10 cellular contexts compared by ENCODE assay signal in genomic region chr10:91164520-91165065, GRCh38. TPM values are rescaled to one million over a fixed set of nuclear protein-coding genes. Genes with fewer than 3 reads are reported as not detected.
DNase-seq lines count a peak whose midpoint lies in the region; ATAC-seq and TF ChIP-seq lines count a peak whose summit lies in the region.
"Had no signal": no experiment of that assay in that cellular context is flagged by ENCODE, and none has a peak within 500 bp of the region (broad histone marks: within the 10 kb centered on the region; RNA-seq: fewer than 3 reads in every experiment).

No MANE protein-coding gene starts in this region.

- peak overlapping the region; percentile 71 for H3K4me3 ChIP-seq in astrocyte of the cerebellum (ENCODE audit: low read depth, low read length)
- peak overlapping the region in 2 of 3 donors; percentile 77 to 94 for H3K4me3 ChIP-seq in liver (ENCODE audit: low read depth in 1 of 3, low read length in 3 of 3)

- WGBS in liver, result 83% methylated on average over 7 of the region's 7 CpGs

- H3K4me1 Mint-ChIP-seq in activated CD4-positive, alpha-beta T cell treated with anti-CD3 and anti-CD28 coated beads, Interleukin-2, amount 10 ng/mL, durations not matched to agents 24 days and 14 days, result peaks cover 33% of the 10 kb centered on the region

- H3K27me3 ChIP-seq in liver (ENCODE audit: control insufficient read depth in 4 of 4, insufficient read depth in 4 of 4, low read length in 3 of 4), result no peaks in the 10 kb centered on the region

- H3K27ac ChIP-seq in liver (ENCODE audit: low read depth in 1 of 2, low read length in 2 of 2), result peak overlapping the region; percentile 96 to 99

- H3K36me3 Mint-ChIP-seq in activated CD4-positive, alpha-beta T cell treated with anti-CD3 and anti-CD28 coated beads, Interleukin-2, amount 10 ng/mL, durations not matched to agents 24 days and 14 days (ENCODE audit: low read depth), result peaks cover 20% of the 10 kb centered on the region

- peak overlapping the region; percentile 92 for H3K27ac Mint-ChIP-seq in activated CD4-positive, alpha-beta T cell treated with anti-CD3 and anti-CD28 coated beads, Interleukin-2, amount 10 ng/mL, durations not matched to agents 24 days and 14 days

- in situ Hi-C loops in astrocyte of the cerebellum (cut with HindIII; ENCODE audit: low sequenced_read_pairs), result no loop called here

- TF ChIP-seq RAD21 in liver (IDR thresholded peaks at IDR 0.05), result no peak

- no peaks in the 10 kb centered on the region for H3K36me3 ChIP-seq in liver (ENCODE audit: control insufficient read depth in 4 of 4, insufficient read depth in 3 of 4, low read depth in 1 of 4, low read length in 3 of 4)

- H3K9ac ChIP-seq in liver (ENCODE audit: low read depth in 1 of 2, low read length in 2 of 2), result peak overlapping the region in 1 of 2 donors; percentile 5

- intact Hi-C loops in activated CD4-positive, alpha-beta T cell treated with anti-CD3 and anti-CD28 coated beads, Interleukin-2, amount 10 ng/mL, durations not matched to agents 24 days and 14 days (cut with micrococcal nuclease), result loop anchor here (1.0 to 10.0 kb wide), 5 partner anchors 37 to 937 kb away; partner anchors contain the start of genes HECTD2 and RPP30

- TF ChIP-seq CTCF in astrocyte of the cerebellum (IDR thresholded peaks at IDR 0.05; ENCODE audit: low read depth, low read length, missing control alignments), result no peak
- no peak for TF ChIP-seq CTCF in liver (IDR thresholded peaks at IDR 0.05; ENCODE audit: low read depth, low read length, missing input control)

- peaks cover 0 to 20% (median 5%) of the 10 kb centered on the region in 4 donors for H3K4me1 ChIP-seq in liver (ENCODE audit: control insufficient read depth in 4 of 4, insufficient read depth in 4 of 4, low read length in 3 of 4)

- DNase-seq in activated CD4-positive, alpha-beta T cell treated with anti-CD3 and anti-CD28 coated beads, Interleukin-2, amount 10 ng/mL, durations not matched to agents 24 days and 14 days, result no peak
- DNase-seq in activated CD4-positive, alpha-beta T cell treated with anti-CD3 and anti-CD28 coated beads for 4 hours, result no peak
- no peak for DNase-seq in astrocyte of the cerebellum (ENCODE audit: low read depth)
- DNase-seq in superior temporal gyrus (ENCODE audit: extremely low spot score), result peak; percentile 44
- no peak for DNase-seq in NCI-H1105 treated with DMSO at 0.1 percent for 48 hours (lab: John Stamatoyannopoulos, UW)
- DNase-seq: NCI-H345 had no signal

- H3K4me3 Mint-ChIP-seq in activated CD4-positive, alpha-beta T cell treated with anti-CD3 and anti-CD28 coated beads, Interleukin-2, amount 10 ng/mL, durations not matched to agents 24 days and 14 days, result peak overlapping the region; percentile 89

- no peaks in the 10 kb centered on the region for H3K9me3 ChIP-seq in liver (ENCODE audit: control insufficient read depth in 4 of 4, low read length in 3 of 4)

- H3K27me3 Mint-ChIP-seq in activated CD4-positive, alpha-beta T cell treated with anti-CD3 and anti-CD28 coated beads, Interleukin-2, amount 10 ng/mL, durations not matched to agents 24 days and 14 days, result peaks cover 6% of the 10 kb centered on the region

- no peaks in the 10 kb centered on the region for H3K9me3 Mint-ChIP-seq in activated CD4-positive, alpha-beta T cell treated with anti-CD3 and anti-CD28 coated beads, Interleukin-2, amount 10 ng/mL, durations not matched to agents 24 days and 14 days
- H3K9me3 Mint-ChIP-seq: dendritic cell treated with granulocyte-macrophage colony-stimulating factor and Interleukin-4, amounts not matched to agents 40 ng/mL and 50 ng/mL, for 4 days had no signal

- ATAC-seq in HG03280 (IDR thresholded peaks at IDR 0.05; ENCODE audit: unreplicated experiment), result no peak
- no peak for ATAC-seq in HG03442 (IDR thresholded peaks at IDR 0.05; ENCODE audit: unreplicated experiment)

TF ChIP-seq in liver, 16 proteins besides CTCF, POLR2A, EP300 and RAD21:
- TF ChIP-seq SP1 (IDR thresholded peaks at IDR 0.05) (no peak), MAX (IDR thresholded peaks at IDR 0.05) (no peak), FOXA1 (IDR thresholded peaks at IDR 0.05) (no peak), HNF4G (IDR thresholded peaks at IDR 0.05) (no peak), TAF1 (conservative IDR thresholded peaks at IDR 0.05) (no peak), JUND (IDR thresholded peaks at IDR 0.05) (no peak), ZBTB33 (IDR thresholded peaks at IDR 0.05) (no peak), GABPA (IDR thresholded peaks at IDR 0.05 in 1 of 2, conservative IDR thresholded peaks at IDR 0.05 in 1 of 2) (no peak), HNF4A (conservative IDR thresholded peaks at IDR 0.05) (no peak), EGR1 (IDR thresholded peaks at IDR 0.05; ENCODE audit: low read depth in 2 of 2) (no peak), REST (IDR thresholded peaks at IDR 0.05) (no peak), FOXA2 (IDR thresholded peaks at IDR 0.05) (no peak), YY1 (IDR thresholded peaks at IDR 0.05) (no peak), RXRA (IDR thresholded peaks at IDR 0.05) (no peak), NR2F2 (IDR thresholded peaks at IDR 0.05) (no peak), ATF3 (IDR thresholded peaks at IDR 0.05) (no peak)

RNA-seq across cellular contexts. Expression of gene PCGF5, which starts 55.9 kb away (rescaled TPM):
- total RNA-seq in activated CD4-positive, alpha-beta T cell treated with anti-CD3 and anti-CD28 coated beads, Interleukin-2, amount 10 ng/mL, durations not matched to agents 24 days and 14 days, result 42.1 and 45.4 TPM in 2 replicates
- 10 to 100 TPM; 34.8 to 55.5 TPM for total RNA-seq in liver
- polyA plus RNA-seq in liver, result 10 to 100 TPM; 18.9 to 29.6 TPM
